In the genomic region with DNA sequence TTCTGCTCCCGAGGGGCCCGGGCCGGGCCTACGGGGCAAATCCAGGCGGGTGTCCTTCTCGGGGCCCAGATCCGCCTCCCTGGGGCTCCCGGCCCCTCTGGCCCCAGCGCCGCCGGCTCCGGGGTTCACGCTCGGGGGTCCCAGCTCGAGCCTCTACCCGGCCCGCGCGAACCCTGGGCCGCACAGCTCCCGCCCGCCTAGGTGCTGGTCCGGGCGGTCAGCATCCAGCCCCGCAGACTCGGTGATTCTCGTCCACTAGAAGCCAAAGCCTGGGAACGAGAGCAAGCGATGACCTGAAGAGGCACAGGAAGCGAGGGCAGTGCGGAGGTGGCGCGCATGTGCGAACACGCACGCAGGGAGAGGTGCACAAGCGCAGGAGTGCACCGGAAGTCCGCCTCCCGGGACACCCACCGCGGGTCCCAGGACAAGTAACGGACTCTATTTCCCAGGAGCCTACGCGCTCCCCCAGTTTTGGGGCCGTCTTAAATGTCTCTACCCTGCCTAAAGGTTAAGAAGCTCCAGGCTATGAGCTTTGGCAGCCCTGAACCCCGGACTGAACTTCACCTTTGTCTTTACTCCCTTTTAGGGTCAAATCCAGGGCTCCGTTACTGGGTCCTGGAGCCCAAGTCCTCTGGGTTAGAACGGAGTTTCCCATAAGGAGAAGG, we compare ENCODE assay signal across 7 cellular contexts. TPM values are rescaled to one million over a fixed set of nuclear protein-coding genes. Genes with fewer than 3 reads are reported as not detected.
DNase-seq lines count a peak whose midpoint lies in the region; ATAC-seq, FAIRE-seq and TF ChIP-seq lines count a peak whose summit lies in the region.
"Not testable (repeated sequence)": the region's sequence is repeated elsewhere in the genome, so short reads cannot be mapped to it uniquely, and the experiment has no call there.

A gene (minus strand): TSS at position 321 of the 665 bp plus-strand sequence. CDS start 44,803 bp downstream, outside the sequence.

- H3K36me3 ChIP-seq in astrocyte (ENCODE audit: insufficient read depth, low read length); hepatocyte (replicated peaks; ENCODE audit: insufficient read depth, low read depth): not testable (repeated sequence)

- not testable (repeated sequence) for H3K4me1 ChIP-seq in astrocyte (ENCODE audit: insufficient read depth, low read length); hepatocyte (ENCODE audit: insufficient read depth)

- H3K27ac Mint-ChIP-seq in astrocyte (ENCODE audit: unreplicated experiment), result peak within 1 kb of the TSS; percentile 89

- H3K4me3 Mint-ChIP-seq in astrocyte (ENCODE audit: unreplicated experiment), result peak within 1 kb of the TSS; percentile 93

- not testable (repeated sequence) for H3K9me2 ChIP-seq in hepatocyte (replicated peaks; ENCODE audit: insufficient read depth)

- peak; percentile 58 for ATAC-seq in GM18508 (IDR thresholded peaks at IDR 0.05; ENCODE audit: insufficient read depth, unreplicated experiment)
- peak; percentile 98 for ATAC-seq in HG02981 (IDR thresholded peaks at IDR 0.05; ENCODE audit: unreplicated experiment)

- H3K4me2 ChIP-seq in astrocyte (ENCODE audit: low read length), result peak within 1 kb of the TSS; percentile 90
- H3K4me2 ChIP-seq in hepatocyte, result peak within 1 kb of the TSS; percentile 72

- H3K27me3 ChIP-seq in astrocyte (ENCODE audit: insufficient read depth, low read length); hepatocyte: not testable (repeated sequence)

- H3K9me3 Mint-ChIP-seq in astrocyte (ENCODE audit: unreplicated experiment), result not testable (repeated sequence)

- 2% methylated on average over 41 of the region's 49 CpGs for WGBS in hepatocyte (ENCODE audit: low lambda C conversion rate, missing lambda C conversion rate)

- not testable (repeated sequence) for H3K9me3 ChIP-seq in astrocyte (ENCODE audit: insufficient read depth, low read depth, low read length); hepatocyte (ENCODE audit: low read depth)

- not testable (repeated sequence) for TF ChIP-seq CTCF in astrocyte (IDR thresholded peaks at IDR 0.05; ENCODE audit: insufficient read depth, low read depth, low read length); hepatocyte (IDR thresholded peaks at IDR 0.05; ENCODE audit: poor library complexity); retinal pigment epithelial cell (conservative IDR thresholded peaks at IDR 0.05; ENCODE audit: low read depth, low read length)

- not testable (repeated sequence) for FAIRE-seq in astrocyte (lab: Jason Lieb, UNC)

- H3K27me3 Mint-ChIP-seq in astrocyte (ENCODE audit: low read depth, unreplicated experiment), result not testable (repeated sequence)

- peak within 1 kb of the TSS; percentile 72 for H3K4me3 ChIP-seq in astrocyte (ENCODE audit: insufficient read depth, low read depth, low read length)
- H3K4me3 ChIP-seq in hepatocyte, result peak within 1 kb of the TSS; percentile 14
- peak within 1 kb of the TSS; percentile 69 for H3K4me3 ChIP-seq in retinal pigment epithelial cell (ENCODE audit: low read length)

- H3K79me2 ChIP-seq in astrocyte (ENCODE audit: insufficient read depth, low read length), result not testable (repeated sequence)
- H3K79me2 ChIP-seq in hepatocyte, result peaks cover 17% of the 10 kb centered on the region

- peak within 1 kb of the TSS; percentile 89 for H3K9ac ChIP-seq in astrocyte (ENCODE audit: low read length)

- H2AFZ ChIP-seq in astrocyte (ENCODE audit: low read depth, low read length), result peak within 1 kb of the TSS; percentile 32
- H2AFZ ChIP-seq in hepatocyte, result peak within 1 kb of the TSS; percentile 43

- not testable (repeated sequence) for H4K20me1 ChIP-seq in astrocyte (ENCODE audit: insufficient read depth, low read length); hepatocyte (ENCODE audit: insufficient read depth, poor library complexity, severe bottlenecking)

- not testable (repeated sequence) for H3K36me3 Mint-ChIP-seq in astrocyte (ENCODE audit: low read depth, unreplicated experiment)

- not testable (repeated sequence) for H3K4me1 Mint-ChIP-seq in astrocyte (ENCODE audit: low read depth, unreplicated experiment)

- DNase-seq in NCI-H2029 (lab: John Stamatoyannopoulos, UW) (peak; percentile 43), T-helper 22 cell (ENCODE audit: low read depth) (peak; percentile 76), astrocyte (ENCODE audit: low read depth) (peak; percentile 81), hepatocyte (ENCODE audit: low spot score) (peak; percentile 95), retinal pigment epithelial cell (ENCODE audit: low read depth) (peak; percentile 69)

- peak within 1 kb of the TSS; percentile 76 for H3K27ac ChIP-seq in astrocyte (ENCODE audit: low read depth, low read length)
- H3K27ac ChIP-seq in hepatocyte, result peak within 1 kb of the TSS; percentile 77

RNA-seq across cellular contexts. Expression of the gene that starts here (rescaled TPM):
- total RNA-seq in astrocyte (42.9 and 48.5 TPM in 2 replicates), hepatocyte (10.3 and 13.4 TPM in 2 replicates)
- polyA plus RNA-seq in hepatocyte, result 19.9 and 22.7 TPM in 2 replicates

Comparison
In these comparisons a context has a peak if more than half of its experiments do, and no peak if none do; other contexts are left out.
1. Peak in every context shown above with its lines: DNase-seq, ATAC-seq, H3K4me3 ChIP-seq and H3K27ac ChIP-seq.
2. DNase-seq: peak in every context shown above with its lines; median percentile 95 in hepatocyte; 81 in astrocyte; 76 in T-helper 22 cell; 69 in retinal pigment epithelial cell; 43 in NCI-H2029.
3. H3K4me3 ChIP-seq: peak in every context shown above with its lines; median percentile 72 in astrocyte; 69 in retinal pigment epithelial cell; 14 in hepatocyte.